6 cellular contexts compared by ENCODE assay signal in the genomic region with DNA sequence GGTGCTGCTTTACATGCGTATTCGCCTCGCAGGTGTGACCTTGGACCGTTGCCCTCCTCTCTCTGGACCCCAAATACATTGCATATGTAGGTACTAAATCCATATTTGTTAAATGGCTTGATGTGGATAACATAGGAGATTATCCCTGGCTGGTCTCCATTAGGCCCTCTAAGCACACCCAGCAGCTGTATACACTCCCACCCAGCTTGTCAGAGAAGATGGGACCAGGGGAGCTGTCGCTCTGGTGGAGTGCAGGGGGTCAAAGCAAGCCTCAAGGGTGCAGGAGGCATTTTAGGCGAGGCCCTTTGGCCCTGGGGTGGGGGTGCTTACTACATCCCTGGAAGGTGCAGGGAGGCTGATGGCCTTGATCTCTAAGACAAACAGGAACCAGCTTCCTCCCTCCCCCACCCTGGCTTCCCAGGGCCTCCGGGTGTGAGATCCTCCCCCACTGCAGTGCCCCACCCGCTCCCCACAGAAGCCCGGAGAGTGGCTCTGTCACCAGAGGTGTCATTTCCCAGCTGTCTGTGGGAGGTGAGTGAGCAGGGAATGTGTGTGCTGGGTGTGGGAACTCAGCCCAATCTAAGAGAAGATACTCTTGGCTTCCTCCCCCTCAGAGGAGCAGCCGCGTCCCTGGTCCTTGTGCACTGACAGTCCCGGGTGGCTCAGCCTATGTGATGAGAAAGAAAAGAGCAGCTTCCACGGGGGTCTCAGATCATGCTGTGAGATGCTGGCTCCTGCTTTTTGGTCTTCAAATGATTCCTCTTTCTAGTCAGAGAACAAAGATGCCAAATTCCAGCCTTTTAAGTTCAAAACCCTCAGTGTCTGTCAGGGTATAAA. TPM values are rescaled to one million over a fixed set of nuclear protein-coding genes. Genes with fewer than 3 reads are reported as not detected.
A peak's percentile ranks its signal among the peaks of the same experiment; 100 is the strongest.
DNase-seq lines count a peak whose midpoint lies in the region; TF ChIP-seq lines count a peak whose summit lies in the region.

No MANE protein-coding gene starts in this region.

- intact Hi-C loops in lower leg skin (cut with DNase I; ENCODE audit: low total_unique reads) (no loop called here), tibial artery (cut with DNase I; ENCODE audit: low total_unique reads) (loop anchor here (5.0 kb wide), 1 partner anchor 42 kb away; a partner anchor contains a TSS)

- peak overlapping the region; percentile 91 for H3K4me2 ChIP-seq in BLaER1

- H3K4me1 ChIP-seq in BLaER1 = peaks cover 49% of the 10 kb centered on the region
- peaks cover 0 to 46% (median 36%) of the 10 kb centered on the region in 4 donors for H3K4me1 ChIP-seq in tibial artery

- peak overlapping the region; percentile 99; the same call in 1 of the 2 replicates for H3K9ac ChIP-seq in BLaER1

- no peak for TF ChIP-seq POLR2A in lower leg skin (IDR thresholded peaks at IDR 0.05)

- 8 to 17% methylated on average over 12 to 13 of the region's 13 CpGs for WGBS in lower leg skin, 2 donors

- H3K4me3 ChIP-seq in BLaER1 (peak overlapping the region; percentile 100), lower leg skin (ENCODE audit: low read depth, poor library complexity, severe bottlenecking) (no peak overlapping the region), tibial artery (no peak overlapping the region)

- H4K20me1 ChIP-seq in BLaER1 = peaks cover 31% of the 10 kb centered on the region

- H3K4me1 Mint-ChIP-seq in activated naive CD8-positive, alpha-beta T cell treated with anti-CD3 and anti-CD28 coated beads for 36 hours = peaks cover 47% of the 10 kb centered on the region

- H3K9me3 ChIP-seq in BLaER1 (no peaks in the 10 kb centered on the region), tibial artery (no peaks in the 10 kb centered on the region)

- H3K9me3 Mint-ChIP-seq in activated naive CD8-positive, alpha-beta T cell treated with anti-CD3 and anti-CD28 coated beads for 36 hours = no peaks in the 10 kb centered on the region

- peak overlapping the region; percentile 98 for H3K27ac ChIP-seq in BLaER1
- H3K27ac ChIP-seq in tibial artery = peak overlapping the region; percentile 99 to 100

- peak overlapping the region; percentile 99 for H3K27ac Mint-ChIP-seq in activated naive CD8-positive, alpha-beta T cell treated with anti-CD3 and anti-CD28 coated beads for 36 hours

- peaks cover 16% of the 10 kb centered on the region for H3K36me3 Mint-ChIP-seq in activated naive CD8-positive, alpha-beta T cell treated with anti-CD3 and anti-CD28 coated beads for 36 hours

- H3K4me3 Mint-ChIP-seq in activated naive CD8-positive, alpha-beta T cell treated with anti-CD3 and anti-CD28 coated beads for 36 hours = peak overlapping the region; percentile 86

- H3K27me3 ChIP-seq in BLaER1 (no peaks in the 10 kb centered on the region), tibial artery (no peaks in the 10 kb centered on the region)

- TF ChIP-seq CTCF in lower leg skin (IDR thresholded peaks at IDR 0.05) = no peak
- TF ChIP-seq CTCF in tibial artery (IDR thresholded peaks at IDR 0.05) = no peak

- DNase-seq in NCI-H510A (lab: John Stamatoyannopoulos, UW) (peak; percentile 36), lower leg skin (ENCODE audit: low spot score in 2 of 2) (peak; percentile 79 to 97), tibial artery (peak; percentile 79 to 87)
- DNase-seq in activated naive CD8-positive, alpha-beta T cell treated with anti-CD3 and anti-CD28 coated beads for 36 hours = peak; percentile 76
- no peak for DNase-seq in NK-92 treated with Interleukin-12 subunit alpha and Interleukin-12 subunit beta, amount 100 ng/mL, for 24 hours (lab: John Stamatoyannopoulos, UW)

- H3K36me3 ChIP-seq in BLaER1 (peaks cover 21% of the 10 kb centered on the region), tibial artery (peaks cover 0 to 21% (median 19%) of the 10 kb centered on the region in 3 donors)

- H3K27me3 Mint-ChIP-seq in activated naive CD8-positive, alpha-beta T cell treated with anti-CD3 and anti-CD28 coated beads for 36 hours = no peaks in the 10 kb centered on the region

RNA-seq across cellular contexts. Expression of a gene that starts 1.4 kb away (rescaled TPM):
- total RNA-seq in activated naive CD8-positive, alpha-beta T cell treated with anti-CD3 and anti-CD28 coated beads for 36 hours = 10 to 100 TPM; 27.7 to 28.4 TPM
- total RNA-seq in lower leg skin = 10 to 100 TPM; 43.5 to 58.9 (median 49.3) TPM

RNA-seq across cellular contexts. Expression of a gene that starts 12.0 kb away (rescaled TPM):
- 10 to 100 TPM; 26.0 to 26.3 TPM for total RNA-seq in activated naive CD8-positive, alpha-beta T cell treated with anti-CD3 and anti-CD28 coated beads for 36 hours
- total RNA-seq in lower leg skin = 10 to 100 TPM; 15.9 to 21.0 (median 17.6) TPM

RNA-seq across cellular contexts. Expression of a gene that starts 12.0 kb away (rescaled TPM):
- total RNA-seq in activated naive CD8-positive, alpha-beta T cell treated with anti-CD3 and anti-CD28 coated beads for 36 hours = 10 to 100 TPM; 55.7 to 56.1 TPM
- total RNA-seq in lower leg skin = 100 to 1,000 TPM; 197 to 545 (median 266) TPM

RNA-seq across cellular contexts. Expression of a gene that starts 25.8 kb away (rescaled TPM):
- total RNA-seq in activated naive CD8-positive, alpha-beta T cell treated with anti-CD3 and anti-CD28 coated beads for 36 hours = 1 to 10 TPM; 5.1 to 5.2 TPM
- total RNA-seq in lower leg skin = 10 to 100 TPM; 22.0 to 26.6 (median 25.0) TPM

RNA-seq across cellular contexts. Expression of a gene that starts 40.3 kb away (rescaled TPM):
- total RNA-seq in activated naive CD8-positive, alpha-beta T cell treated with anti-CD3 and anti-CD28 coated beads for 36 hours = 1 to 10 TPM; 1.9 to 2.0 TPM
- not detected for total RNA-seq in lower leg skin
